In the genomic region with DNA sequence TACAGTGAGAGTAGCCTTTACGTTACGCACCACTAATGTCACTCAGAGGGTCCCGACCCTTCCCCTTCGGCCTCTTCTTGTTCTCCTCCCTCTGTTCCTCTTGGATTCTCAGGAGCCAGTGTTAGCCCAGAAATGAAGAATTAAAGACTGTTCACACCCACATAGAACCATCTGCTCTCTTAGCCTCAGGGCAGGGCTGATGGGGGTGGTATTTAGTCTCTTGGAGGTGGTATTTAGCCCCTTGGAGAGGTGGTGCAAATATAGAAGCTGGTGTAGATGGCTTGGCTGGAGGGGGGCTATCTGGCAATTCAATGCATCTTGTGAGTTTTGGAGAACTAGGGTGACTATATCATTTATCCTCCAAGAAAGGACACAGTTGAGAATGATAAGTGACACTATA, we compare ENCODE assay signal across 16 cellular contexts.
DNase-seq lines count a peak whose midpoint lies in the region; ATAC-seq and TF ChIP-seq lines count a peak whose summit lies in the region.
"Had no signal": no experiment of that assay in that cellular context is flagged by ENCODE, and none has a peak within 500 bp of the region (broad histone marks: within the 10 kb centered on the region; RNA-seq: fewer than 3 reads in every experiment).

No MANE protein-coding gene starts in this region.

- no peaks in the 10 kb centered on the region for H4K20me1 ChIP-seq in PC-3 (ENCODE audit: low read length)

- TF ChIP-seq POLR2A in upper lobe of left lung (IDR thresholded peaks at IDR 0.05) = no peak

- H3K27ac ChIP-seq in PC-3 (ENCODE audit: low read length) (peak overlapping the region; percentile 79), endodermal cell (ENCODE audit: low read depth, low read length) (no peak overlapping the region), upper lobe of left lung (peak overlapping the region in 3 of 4 donors; percentile 35 to 77 (median 72))
- H3K27ac ChIP-seq: neutrophil had no signal

- H2AFZ ChIP-seq in PC-3 (ENCODE audit: low read length) = no peak overlapping the region

- 93 to 100% methylated on average over 3 to 4 of the region's 4 CpGs for WGBS in endodermal cell (ENCODE audit: insufficient coverage in 1 of 2, insufficient read length in 1 of 2), 2 experiments
- 96 to 97% methylated on average over 4 of the region's 4 CpGs for WGBS in upper lobe of left lung, 2 donors

- H3K9me2 ChIP-seq in PC-3 (replicated peaks; ENCODE audit: low read length) = no peaks in the 10 kb centered on the region

- H3K4me2 ChIP-seq in PC-3 (ENCODE audit: low read length) = peak overlapping the region; percentile 59

- H3K36me3 Mint-ChIP-seq in endodermal cell (ENCODE audit: low read depth) (no peaks in the 10 kb centered on the region), nephron (ENCODE audit: low read depth) (no peaks in the 10 kb centered on the region)

- TF ChIP-seq CTCF in PC-3 (conservative IDR thresholded peaks at IDR 0.05; ENCODE audit: low read depth, low read length) = no peak
- no peak for TF ChIP-seq CTCF in endodermal cell (conservative IDR thresholded peaks at IDR 0.05)
- no peak for TF ChIP-seq CTCF in nephron (IDR thresholded peaks at IDR 0.05; ENCODE audit: unreplicated experiment in 3 of 3)
- no peak for TF ChIP-seq CTCF in upper lobe of left lung (IDR thresholded peaks at IDR 0.05)

- no peaks in the 10 kb centered on the region for H3K27me3 ChIP-seq in PC-3 (ENCODE audit: low read length)
- no peaks in the 10 kb centered on the region for H3K27me3 ChIP-seq in endodermal cell (ENCODE audit: control insufficient read depth, insufficient read depth, low read length, poor library complexity, severe bottlenecking)
- no peaks in the 10 kb centered on the region for H3K27me3 ChIP-seq in upper lobe of left lung
- H3K27me3 ChIP-seq: neutrophil, right lobe of liver had no signal

- H3K4me1 ChIP-seq in PC-3 (ENCODE audit: insufficient read depth, low read length) (peaks cover 36% of the 10 kb centered on the region), endodermal cell (ENCODE audit: control insufficient read depth, insufficient read depth, low read length) (peaks cover 2% of the 10 kb centered on the region), upper lobe of left lung (peaks cover 32 to 54% (median 37%) of the 10 kb centered on the region in 4 donors)

- H3K27me3 Mint-ChIP-seq in endodermal cell (ENCODE audit: insufficient read depth) = peaks cover 5% of the 10 kb centered on the region
- no peaks in the 10 kb centered on the region for H3K27me3 Mint-ChIP-seq in nephron (ENCODE audit: low read depth)
- H3K27me3 Mint-ChIP-seq: activated CD4-positive, alpha-beta T cell treated with anti-CD3 and anti-CD28 coated beads for 36 hours had no signal

- DNase-seq in PC-3 (no peak), endodermal cell (peak; percentile 21), upper lobe of left lung (no peak), hippocampal formation (lab: John Stamatoyannopoulos, UW) (no peak), MV-4-11 (lab: John Stamatoyannopoulos, UW) (no peak), GM19238 (ENCODE audit: insufficient read length, low spot score) (no peak)
- DNase-seq: activated CD4-positive, alpha-beta T cell treated with anti-CD3 and anti-CD28 coated beads for 36 hours; activated CD8-positive, alpha-beta memory T cell treated with anti-CD3 and anti-CD28 coated beads, Interleukin-2, amount 50 U/mL, for 48 hours; activated gamma-delta T cell treated with Interleukin-2 at 50 U/mL for 16 hours; head of caudate nucleus; KBM-7; midbrain; stimulated activated CD4-positive, alpha-beta T cell treated with anti-CD3 and anti-CD28 coated beads, Interleukin-2, amount 100 ng/mL, for 24 hours had no signal

- BruUV-seq in PC-3 (replicated peaks; lab: Mats Ljungman, UMichigan) = no TSS peak

- peaks cover 8% of the 10 kb centered on the region for H3F3A ChIP-seq in PC-3 (ENCODE audit: low read length, unreplicated experiment)

- TF ChIP-seq EP300 in upper lobe of left lung (IDR thresholded peaks at IDR 0.05) = no peak

- H3K36me3 ChIP-seq in PC-3 (ENCODE audit: low read depth, low read length) (no peaks in the 10 kb centered on the region), endodermal cell (ENCODE audit: control insufficient read depth, insufficient read depth, low read length) (no peaks in the 10 kb centered on the region), upper lobe of left lung (no peaks in the 10 kb centered on the region)
- H3K36me3 ChIP-seq: neutrophil, right lobe of liver had no signal

- ATAC-seq in PC-3 (no peak), upper lobe of left lung (ENCODE audit: low FRiP score in 2 of 2) (no peak)
- ATAC-seq: activated CD4-positive, alpha-beta T cell treated with anti-CD3 and anti-CD28 coated beads for 36 hours had no signal

- H3K4me3 Mint-ChIP-seq in endodermal cell = no peak overlapping the region
- H3K4me3 Mint-ChIP-seq in nephron = no peak overlapping the region
- H3K4me3 Mint-ChIP-seq: activated CD4-positive, alpha-beta T cell treated with anti-CD3 and anti-CD28 coated beads for 36 hours had no signal

- H3K4me3 ChIP-seq in PC-3 (ENCODE audit: low read length) (0 out of 2 replicates have a peak overlapping the region, but pooled peaks have one; percentile 4), endodermal cell (ENCODE audit: low read length) (no peak overlapping the region), upper lobe of left lung (no peak overlapping the region)
- H3K4me3 ChIP-seq: right lobe of liver had no signal

- intact Hi-C loops in PC-3 (cut with micrococcal nuclease) = loop anchor here (1.0 to 2.0 kb wide), 2 partner anchors 54 to 929 kb away; a partner anchor contains a TSS

- CTCF ChIA-PET in PC-3 (lab: Charles Lee) = interaction anchor here (0.7 kb wide), 1 partner anchor 769 kb away, joined by 5 read pairs; no protein-coding TSS in a partner anchor

- POLR2A ChIA-PET in PC-3 (lab: Charles Lee; ENCODE audit: unreplicated experiment) = interaction anchor here (0.9 kb wide), 1 partner anchor 26 kb away, joined by 3 read pairs; no protein-coding TSS in a partner anchor

- H3K27ac Mint-ChIP-seq in endodermal cell = no peak overlapping the region
- H3K27ac Mint-ChIP-seq in nephron = peak overlapping the region; percentile 76 to 87 (median 86)
- H3K27ac Mint-ChIP-seq: activated CD4-positive, alpha-beta T cell treated with anti-CD3 and anti-CD28 coated beads for 36 hours had no signal

- H3K9ac ChIP-seq in PC-3 (ENCODE audit: low read length) (peak overlapping the region; percentile 8; the same call in 1 of the 2 replicates), endodermal cell (ENCODE audit: extremely low read depth, low read length, poor library complexity, severe bottlenecking) (no peak overlapping the region)

- peaks cover 8% of the 10 kb centered on the region for H3K4me1 Mint-ChIP-seq in endodermal cell
- H3K4me1 Mint-ChIP-seq in nephron = peaks cover 47% of the 10 kb centered on the region

- H3K9me3 ChIP-seq in PC-3 (ENCODE audit: low read length) (no peaks in the 10 kb centered on the region), endodermal cell (ENCODE audit: control insufficient read depth, low read length) (no peaks in the 10 kb centered on the region), upper lobe of left lung (no peaks in the 10 kb centered on the region)
- H3K9me3 ChIP-seq: neutrophil, right lobe of liver had no signal

- H3K9me3 Mint-ChIP-seq in endodermal cell = no peaks in the 10 kb centered on the region
- H3K9me3 Mint-ChIP-seq in nephron = no peaks in the 10 kb centered on the region

- no peaks in the 10 kb centered on the region for H3K79me2 ChIP-seq in PC-3 (ENCODE audit: low read length)
